ENCODE assay signal across 26 cellular contexts in the genomic region with DNA sequence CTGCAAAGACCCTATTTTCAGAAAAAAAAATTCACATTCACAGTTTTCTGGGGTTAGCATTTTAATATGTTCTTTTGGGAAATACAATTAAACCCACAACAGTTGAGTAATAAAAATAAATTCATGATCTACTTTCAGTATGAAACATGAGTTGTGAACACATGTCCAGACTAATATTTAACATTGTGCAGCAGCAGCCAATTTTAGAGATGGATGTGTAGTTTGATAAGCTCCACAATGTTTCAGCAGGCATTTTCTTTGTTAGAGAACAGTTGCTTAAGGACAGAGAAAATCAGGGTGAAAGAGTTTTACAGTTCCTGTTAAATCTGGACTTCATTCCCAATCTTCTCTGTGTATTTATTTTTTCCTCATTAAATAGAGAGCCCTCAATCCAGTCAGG.
"Had no signal": no experiment of that assay in that cellular context is flagged by ENCODE, and none has a peak within 500 bp of the region (broad histone marks: within the 10 kb centered on the region; RNA-seq: fewer than 3 reads in every experiment).

No MANE protein-coding gene starts in this region.

- H3K36me3 Mint-ChIP-seq: immature natural killer cell; naive B cell; natural killer cell; stimulated activated naive B cell treated with anti-CD40 and anti-IgM and Interleukin-4, amounts not matched to agents 10 μg/mL and 1 μg/mL and 100 μg/mL, for 72 hours had no signal

- H3K4me1 Mint-ChIP-seq: immature natural killer cell; naive B cell; natural killer cell; stimulated activated naive B cell treated with anti-CD40 and anti-IgM and Interleukin-4, amounts not matched to agents 10 μg/mL and 1 μg/mL and 100 μg/mL, for 72 hours had no signal

- H3K27me3 Mint-ChIP-seq: naive B cell; stimulated activated naive B cell treated with anti-CD40 and anti-IgM and Interleukin-4, amounts not matched to agents 10 μg/mL and 1 μg/mL and 100 μg/mL, for 72 hours had no signal

- H3K9me3 ChIP-seq: lower lobe of right lung, ovary, prostate gland, stomach, testis, thyroid gland, transverse colon, upper lobe of left lung, vagina had no signal

- H3K4me3 Mint-ChIP-seq: immature natural killer cell; naive B cell; natural killer cell; stimulated activated naive B cell treated with anti-CD40 and anti-IgM and Interleukin-4, amounts not matched to agents 10 μg/mL and 1 μg/mL and 100 μg/mL, for 72 hours had no signal

- ATAC-seq: lower lobe of right lung; natural killer cell; right cardiac atrium; sciatic nerve; stimulated activated naive B cell treated with anti-CD40 and anti-IgM and Interleukin-4, amounts not matched to agents 10 μg/mL and 1 μg/mL and 100 μg/mL, for 72 hours; stimulated activated naive CD8-positive, alpha-beta T cell treated with anti-CD3 and anti-CD28 coated beads, Interleukin-15, Interleukin-2, amounts not matched to agents 100 U/mL and 50 U/mL, for 24 hours had no signal

- H3K27ac Mint-ChIP-seq: immature natural killer cell; naive B cell; natural killer cell; stimulated activated naive B cell treated with anti-CD40 and anti-IgM and Interleukin-4, amounts not matched to agents 10 μg/mL and 1 μg/mL and 100 μg/mL, for 72 hours had no signal

- DNase-seq: hypothalamus; immature natural killer cell; kidney; lower lobe of right lung; mammary epithelial cell; mesenchymal stem cell; naive B cell; natural killer cell; ovary; retina; right cardiac atrium; stimulated activated CD4-positive, alpha-beta T cell treated with anti-CD3 and anti-CD28 coated beads, Interleukin-12 subunit alpha, Interleukin-12 subunit beta, amount 100 ng/mL, for 4 hours; stimulated activated CD4-positive, alpha-beta T cell treated with anti-CD3 and anti-CD28 coated beads, Interleukin-15, amount 100 ng/mL, for 24 hours; stimulated activated CD4-positive, alpha-beta T cell treated with anti-CD3 and anti-CD28 coated beads, Interleukin-2, amount 100 ng/mL, for 24 hours; stimulated activated CD4-positive, alpha-beta T cell treated with anti-CD3 and anti-CD28 coated beads, Interleukin-4, amount 100 ng/mL, for 1 hour; stimulated activated naive B cell treated with anti-CD40 and anti-IgM and Interleukin-4, amounts not matched to agents 10 μg/mL and 1 μg/mL and 100 μg/mL, for 72 hours; stimulated activated naive CD8-positive, alpha-beta T cell treated with anti-CD3 and anti-CD28 coated beads, Interleukin-15, Interleukin-2, amounts not matched to agents 100 U/mL and 50 U/mL, for 24 hours; stomach; thyroid gland; transverse colon; upper lobe of left lung had no signal

- H3K27ac ChIP-seq: lower lobe of right lung, ovary, prostate gland, skin epidermis, stomach, testis, thyroid gland, transverse colon, upper lobe of left lung, vagina had no signal

- H3K9me3 Mint-ChIP-seq: naive B cell; stimulated activated naive B cell treated with anti-CD40 and anti-IgM and Interleukin-4, amounts not matched to agents 10 μg/mL and 1 μg/mL and 100 μg/mL, for 72 hours had no signal

- H3K4me1 ChIP-seq: lower lobe of right lung, prostate gland, stomach, testis, thyroid gland, transverse colon, upper lobe of left lung, vagina had no signal

- H3K4me3 ChIP-seq: lower lobe of right lung, ovary, prostate gland, skin epidermis, stomach, testis, thyroid gland, transverse colon, upper lobe of left lung, vagina had no signal

- H3K27me3 ChIP-seq: ovary, stomach, testis, thyroid gland, transverse colon, upper lobe of left lung, vagina had no signal

- H3K36me3 ChIP-seq: lower lobe of right lung, ovary, prostate gland, stomach, thyroid gland, transverse colon, upper lobe of left lung, vagina had no signal
